Comparison of ENCODE assay signal across 28 cellular contexts in the genomic region with DNA sequence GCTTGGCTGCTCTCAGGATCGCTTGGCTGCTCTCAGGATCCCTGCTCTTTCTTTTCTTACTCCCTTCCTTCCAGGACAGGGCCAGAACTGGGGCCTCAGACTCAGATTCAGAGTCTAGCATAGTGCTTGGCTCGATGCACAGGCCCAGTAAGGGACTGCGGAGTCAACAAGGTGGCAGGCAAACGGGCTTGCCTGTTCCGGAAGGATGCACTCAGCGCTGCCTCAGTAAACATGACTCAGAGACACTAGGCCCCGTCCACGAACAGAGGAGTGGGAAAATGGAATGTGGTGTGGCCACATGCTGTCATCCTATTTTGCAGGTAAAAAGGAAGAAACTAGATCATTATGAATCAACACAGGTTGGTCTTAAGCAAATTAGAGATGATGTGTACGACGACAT. TPM values are rescaled to one million over a fixed set of nuclear protein-coding genes. Genes with fewer than 3 reads are reported as not detected.
A peak's percentile ranks its signal among the peaks of the same experiment; 100 is the strongest.
DNase-seq lines count a peak whose midpoint lies in the region; ATAC-seq and TF ChIP-seq lines count a peak whose summit lies in the region.
"Had no signal": no experiment of that assay in that cellular context is flagged by ENCODE, and none has a peak within 500 bp of the region (broad histone marks: within the 10 kb centered on the region; RNA-seq: fewer than 3 reads in every experiment).

No MANE protein-coding gene starts in this region.

- no peaks in the 10 kb centered on the region for H3K27me3 Mint-ChIP-seq in natural killer cell treated with Interleukin-12 subunit alpha and Interleukin-12 subunit beta and Interleukin-15 and Interleukin-18, amount 100 ng/mL, for 72 hours
- H3K27me3 Mint-ChIP-seq: progenitor cell of endocrine pancreas; stimulated activated naive CD8-positive, alpha-beta T cell treated with anti-CD3 and anti-CD28 coated beads, Interleukin-15, Interleukin-2, amounts not matched to agents 100 ng/mL and 50 ng/mL, for 24 hours had no signal

- H3K9me3 ChIP-seq in PC-3 (ENCODE audit: low read length): no peaks in the 10 kb centered on the region
- H3K9me3 ChIP-seq: esophagus muscularis mucosa, SK-N-SH, tibial nerve had no signal

- H2AFZ ChIP-seq in PC-3 (ENCODE audit: low read length): no peak overlapping the region

- H3K36me3 ChIP-seq in PC-3 (ENCODE audit: low read depth, low read length): peaks cover 51% of the 10 kb centered on the region

- TF ChIP-seq CTCF in PC-3 (conservative IDR thresholded peaks at IDR 0.05; ENCODE audit: low read depth, low read length): no peak

- H3K4me3 Mint-ChIP-seq in natural killer cell treated with Interleukin-12 subunit alpha and Interleukin-12 subunit beta and Interleukin-15 and Interleukin-18, amount 100 ng/mL, for 72 hours: no peak overlapping the region
- H3K4me3 Mint-ChIP-seq: activated T-cell treated with anti-CD3 and anti-CD28 coated beads, Interleukin-2, amount 50 U/mL, for 72 hours; CD8-positive, alpha-beta T cell; mesothelial cell of epicardium; natural killer cell; stimulated activated naive CD8-positive, alpha-beta T cell treated with anti-CD3 and anti-CD28 coated beads, Interleukin-15, Interleukin-2, amounts not matched to agents 100 ng/mL and 50 ng/mL, for 24 hours had no signal

- H4K20me1 ChIP-seq in PC-3 (ENCODE audit: low read length): peaks cover 3% of the 10 kb centered on the region; the same call in 1 of the 2 replicates

- peak overlapping the region; percentile 79 for H3K27ac ChIP-seq in PC-3 (ENCODE audit: low read length)
- H3K27ac ChIP-seq: esophagus muscularis mucosa, tibial nerve had no signal

- no peaks in the 10 kb centered on the region for H3K9me3 Mint-ChIP-seq in natural killer cell treated with Interleukin-12 subunit alpha and Interleukin-12 subunit beta and Interleukin-15 and Interleukin-18, amount 100 ng/mL, for 72 hours
- H3K9me3 Mint-ChIP-seq: activated T-cell treated with anti-CD3 and anti-CD28 coated beads, Interleukin-2, amount 50 U/mL, for 72 hours; CD8-positive, alpha-beta T cell; mesothelial cell of epicardium; natural killer cell; stimulated activated naive CD8-positive, alpha-beta T cell treated with anti-CD3 and anti-CD28 coated beads, Interleukin-15, Interleukin-2, amounts not matched to agents 100 ng/mL and 50 ng/mL, for 24 hours had no signal

- H3K4me2 ChIP-seq in PC-3 (ENCODE audit: low read length): peak overlapping the region; percentile 36
- H3K4me2 ChIP-seq: SK-N-SH had no signal

- intact Hi-C loops in PC-3 (cut with micrococcal nuclease): loop anchor here (1.0 kb wide), 1 partner anchor 9 kb away; no protein-coding TSS in a partner anchor

- BruUV-seq in PC-3 (replicated peaks; lab: Mats Ljungman, UMichigan): no TSS peak

- H3K4me3 ChIP-seq in PC-3 (ENCODE audit: low read length): no peak overlapping the region
- H3K4me3 ChIP-seq: dorsolateral prefrontal cortex, esophagus muscularis mucosa, tibial nerve had no signal

- H3F3A ChIP-seq in PC-3 (ENCODE audit: low read length, unreplicated experiment): peaks cover 22% of the 10 kb centered on the region

- ATAC-seq in PC-3 (peak; percentile 85), esophagus mucosa (peak; percentile 65), GM18868 (IDR thresholded peaks at IDR 0.05; ENCODE audit: unreplicated experiment) (no peak), HG02885 (IDR thresholded peaks at IDR 0.05; ENCODE audit: poor library complexity, unreplicated experiment) (no peak)
- no peak for ATAC-seq in natural killer cell treated with Interleukin-12 subunit alpha and Interleukin-12 subunit beta and Interleukin-15 and Interleukin-18, amount 100 ng/mL, for 72 hours
- ATAC-seq: activated T-cell treated with anti-CD3 and anti-CD28 coated beads, Interleukin-2, amount 50 U/mL, for 72 hours; CD8-positive, alpha-beta T cell; HCT116; left lobe of liver; natural killer cell had no signal

- H3K27me3 ChIP-seq in PC-3 (ENCODE audit: low read length): no peaks in the 10 kb centered on the region
- H3K27me3 ChIP-seq: dorsolateral prefrontal cortex, esophagus muscularis mucosa, tibial nerve had no signal

- POLR2A ChIA-PET in PC-3 (lab: Charles Lee; ENCODE audit: unreplicated experiment): interaction anchor here (0.5 kb wide), 1 partner anchor 529 kb away, joined by 6 read pairs; no protein-coding TSS in a partner anchor

- H3K9ac ChIP-seq in PC-3 (ENCODE audit: low read length): peak overlapping the region; percentile 42
- H3K9ac ChIP-seq: SK-N-SH had no signal

- CTCF ChIA-PET in PC-3 (lab: Charles Lee): no interaction called here

- no peak overlapping the region for H3K27ac Mint-ChIP-seq in natural killer cell treated with Interleukin-12 subunit alpha and Interleukin-12 subunit beta and Interleukin-15 and Interleukin-18, amount 100 ng/mL, for 72 hours
- H3K27ac Mint-ChIP-seq: activated T-cell treated with anti-CD3 and anti-CD28 coated beads, Interleukin-2, amount 50 U/mL, for 72 hours; CD8-positive, alpha-beta T cell; mesothelial cell of epicardium; natural killer cell; progenitor cell of endocrine pancreas had no signal

- peaks cover 39% of the 10 kb centered on the region for H3K4me1 ChIP-seq in PC-3 (ENCODE audit: insufficient read depth, low read length)

- peak; percentile 58 for DNase-seq in ELR (ENCODE audit: low read depth)
- DNase-seq in PC-3: peak; percentile 97
- peak; percentile 85 for DNase-seq in renal cortical epithelial cell (ENCODE audit: low read depth)
- DNase-seq in stimulated activated CD4-positive, alpha-beta T cell treated with anti-CD3 and anti-CD28 coated beads, Interleukin-12 subunit alpha, Interleukin-12 subunit beta, amount 100 ng/mL, for 4 hours: no peak
- no peak for DNase-seq in natural killer cell treated with Interleukin-12 subunit alpha and Interleukin-12 subunit beta and Interleukin-15 and Interleukin-18, amount 100 ng/mL, for 72 hours (ENCODE audit: low spot score)
- DNase-seq: activated CD4-positive, alpha-beta T cell treated with anti-CD3 and anti-CD28 coated beads for 1 hour; activated CD8-positive, alpha-beta memory T cell treated with anti-CD3 and anti-CD28 coated beads for 24 hours; activated naive CD4-positive, alpha-beta T cell treated with anti-CD3 and anti-CD28 coated beads, Interleukin-2, amount 50 U/mL, for 16 hours; activated T-cell treated with anti-CD3 and anti-CD28 coated beads, Interleukin-2, amount 50 U/mL, for 72 hours; anterior cingulate cortex; CD8-positive, alpha-beta T cell; central memory CD4-positive, alpha-beta T cell; dorsolateral prefrontal cortex; natural killer cell; NCI-H2171; NCI-H748 treated with DMSO at 0.1 percent for 48 hours; OCI-M1; SK-N-SH had no signal

- H3K4me1 Mint-ChIP-seq in natural killer cell treated with Interleukin-12 subunit alpha and Interleukin-12 subunit beta and Interleukin-15 and Interleukin-18, amount 100 ng/mL, for 72 hours (ENCODE audit: low read depth in 2 of 2): no peaks in the 10 kb centered on the region
- H3K4me1 Mint-ChIP-seq: mesothelial cell of epicardium had no signal

- no peaks in the 10 kb centered on the region for H3K79me2 ChIP-seq in PC-3 (ENCODE audit: low read length)

- no peaks in the 10 kb centered on the region for H3K36me3 Mint-ChIP-seq in natural killer cell treated with Interleukin-12 subunit alpha and Interleukin-12 subunit beta and Interleukin-15 and Interleukin-18, amount 100 ng/mL, for 72 hours
- H3K36me3 Mint-ChIP-seq: natural killer cell had no signal

- H3K9me2 ChIP-seq in PC-3 (replicated peaks; ENCODE audit: low read length): no peaks in the 10 kb centered on the region
- H3K9me2 ChIP-seq: SK-N-SH had no signal

RNA-seq across cellular contexts. Expression of gene SPHK1, which starts 9.8 kb away (rescaled TPM):
- total RNA-seq in PC-3 (2014; rRNA removed): 54.2 and 59.7 TPM in 2 replicates
- total RNA-seq in esophagus mucosa: 13.1 TPM
- total RNA-seq in renal cortical epithelial cell: 16.5 and 118 TPM in 2 replicates
- total RNA-seq in natural killer cell treated with Interleukin-12 subunit alpha and Interleukin-12 subunit beta and Interleukin-15 and Interleukin-18, amount 100 ng/mL, for 72 hours: 10 to 100 TPM; 13.9 to 14.5 TPM

RNA-seq across cellular contexts. Expression of gene PRPSAP1, which starts 40.5 kb away (rescaled TPM):
- total RNA-seq in PC-3 (2014; rRNA removed) (43.9 and 47.8 TPM in 2 replicates), esophagus mucosa (42.0 TPM), renal cortical epithelial cell (54.5 and 58.5 TPM in 2 replicates)
- 10 to 100 TPM; 45.0 to 57.4 TPM for total RNA-seq in natural killer cell treated with Interleukin-12 subunit alpha and Interleukin-12 subunit beta and Interleukin-15 and Interleukin-18, amount 100 ng/mL, for 72 hours

RNA-seq across cellular contexts. Expression of gene UBE2O, which starts 58.8 kb away (rescaled TPM):
- total RNA-seq in PC-3 (2014; rRNA removed) (64.7 and 77.3 TPM in 2 replicates), esophagus mucosa (17.2 TPM), renal cortical epithelial cell (9.9 and 36.8 TPM in 2 replicates)
- 10 to 100 TPM; 46.7 to 66.9 TPM for total RNA-seq in natural killer cell treated with Interleukin-12 subunit alpha and Interleukin-12 subunit beta and Interleukin-15 and Interleukin-18, amount 100 ng/mL, for 72 hours

Comparison
In these comparisons a context has a peak if more than half of its experiments do, and no peak if none do; other contexts are left out.
1. DNase-seq: peak in ELR (single experiment), PC-3 (single experiment) and renal cortical epithelial cell (single experiment); none in stimulated activated CD4-positive, alpha-beta T cell treated with anti-CD3 and anti-CD28 coated beads, Interleukin-12 subunit alpha, Interleukin-12 subunit beta, amount 100 ng/mL, for 4 hours (single experiment) and natural killer cell treated with Interleukin-12 subunit alpha and Interleukin-12 subunit beta and Interleukin-15 and Interleukin-18, amount 100 ng/mL, for 72 hours (single experiment).
2. ATAC-seq: peak in PC-3 (single experiment) and esophagus mucosa (single experiment); none in GM18868 (single experiment), natural killer cell treated with Interleukin-12 subunit alpha and Interleukin-12 subunit beta and Interleukin-15 and Interleukin-18, amount 100 ng/mL, for 72 hours (0 of 2) and HG02885 (single experiment).